In the genomic region with DNA sequence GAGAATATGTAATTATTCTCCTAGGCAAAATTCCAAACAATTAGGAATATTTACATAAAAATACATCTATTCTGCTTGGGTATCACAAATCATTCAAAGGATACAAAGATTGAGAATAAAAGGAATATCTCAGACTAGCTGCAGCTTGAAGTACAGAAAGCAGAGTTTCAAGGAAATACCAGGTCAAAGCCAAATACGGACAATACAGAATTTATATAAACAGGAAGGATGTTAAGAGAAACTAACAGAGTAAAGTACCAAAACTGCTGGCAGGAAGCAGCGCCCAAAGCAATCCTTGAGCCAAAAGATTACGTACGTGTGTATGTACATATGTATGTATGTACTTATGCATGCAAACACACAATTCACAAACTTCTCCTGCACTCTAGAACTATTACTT, we compare ENCODE assay signal across 15 cellular contexts.
DNase-seq lines count a peak whose midpoint lies in the region; ATAC-seq and TF ChIP-seq lines count a peak whose summit lies in the region.
"Had no signal": no experiment of that assay in that cellular context is flagged by ENCODE, and none has a peak within 500 bp of the region (broad histone marks: within the 10 kb centered on the region; RNA-seq: fewer than 3 reads in every experiment).

No MANE protein-coding gene starts in this region.

- TF ChIP-seq POLR2A in lower leg skin (IDR thresholded peaks at IDR 0.05) = no peak

- no peaks in the 10 kb centered on the region for H3K27me3 Mint-ChIP-seq in CD8-positive, alpha-beta memory T cell
- H3K27me3 Mint-ChIP-seq in activated CD8-positive, alpha-beta T cell treated with anti-CD3 and anti-CD28 coated beads, Interleukin-2, amount 10 ng/mL, durations not matched to agents 7 days and 5 days (ENCODE audit: low read depth) = no peaks in the 10 kb centered on the region

- H3K9me3 Mint-ChIP-seq in CD8-positive, alpha-beta memory T cell = peaks cover 7 to 21% (median 12%) of the 10 kb centered on the region in 5 donors
- H3K9me3 Mint-ChIP-seq in activated CD8-positive, alpha-beta T cell treated with anti-CD3 and anti-CD28 coated beads, Interleukin-2, amount 10 ng/mL, durations not matched to agents 7 days and 5 days (ENCODE audit: insufficient read depth) = peaks cover 14% of the 10 kb centered on the region

- H3K27ac ChIP-seq in CD8-positive, alpha-beta memory T cell (ENCODE audit: low read depth, low read length) = no peak overlapping the region

- peaks cover 16 to 33% (median 31%) of the 10 kb centered on the region in 3 donors for H3K36me3 Mint-ChIP-seq in CD8-positive, alpha-beta memory T cell
- peaks cover 46% of the 10 kb centered on the region for H3K36me3 Mint-ChIP-seq in activated CD8-positive, alpha-beta T cell treated with anti-CD3 and anti-CD28 coated beads, Interleukin-2, amount 10 ng/mL, durations not matched to agents 7 days and 5 days (ENCODE audit: low read depth)

- CTCF ChIA-PET in CD8-positive, alpha-beta memory T cell (lab: Charles Lee) = no interaction called here
- CTCF ChIA-PET in activated CD8-positive, alpha-beta T cell treated with anti-CD3 and anti-CD28 coated beads, Interleukin-2, amount 10 ng/mL, durations not matched to agents 7 days and 5 days (lab: Charles Lee) = no interaction called here

- H3K27me3 ChIP-seq in CD8-positive, alpha-beta memory T cell (ENCODE audit: insufficient read depth, low read length, poor library complexity, severe bottlenecking) = no peaks in the 10 kb centered on the region
- H3K27me3 ChIP-seq: esophagus squamous epithelium had no signal

- H3K4me3 Mint-ChIP-seq in CD8-positive, alpha-beta memory T cell = peak overlapping the region in 6 of 7 donors; percentile 5 to 66 (median 28)
- H3K4me3 Mint-ChIP-seq in activated CD8-positive, alpha-beta T cell treated with anti-CD3 and anti-CD28 coated beads, Interleukin-2, amount 10 ng/mL, durations not matched to agents 7 days and 5 days = no peak overlapping the region

- WGBS in lower leg skin, 2 donors = 22 to 59% methylated on average over 4 of the region's 4 CpGs

- no peak overlapping the region for H3K4me3 ChIP-seq in CD8-positive, alpha-beta memory T cell (ENCODE audit: low read length)
- no peak overlapping the region for H3K4me3 ChIP-seq in HFF-Myc (replicated peaks; ENCODE audit: low read depth, low read length)
- no peak overlapping the region for H3K4me3 ChIP-seq in lower leg skin (ENCODE audit: low read depth, poor library complexity, severe bottlenecking)
- H3K4me3 ChIP-seq: esophagus squamous epithelium had no signal

- peaks cover 8% of the 10 kb centered on the region for H3K9me3 ChIP-seq in CD8-positive, alpha-beta memory T cell (ENCODE audit: low read length)
- H3K9me3 ChIP-seq: Caco-2 had no signal

- H3K27ac Mint-ChIP-seq in CD8-positive, alpha-beta memory T cell = peak overlapping the region in 6 of 8 donors; percentile 6 to 87 (median 70)
- no peak overlapping the region for H3K27ac Mint-ChIP-seq in activated CD8-positive, alpha-beta T cell treated with anti-CD3 and anti-CD28 coated beads, Interleukin-2, amount 10 ng/mL, durations not matched to agents 7 days and 5 days

- intact Hi-C loops in lower leg skin (cut with DNase I; ENCODE audit: low total_unique reads) = no loop called here

- peaks cover 53 to 72% (median 71%) of the 10 kb centered on the region in 3 donors for H3K4me1 Mint-ChIP-seq in CD8-positive, alpha-beta memory T cell
- H3K4me1 Mint-ChIP-seq in activated CD8-positive, alpha-beta T cell treated with anti-CD3 and anti-CD28 coated beads, Interleukin-2, amount 10 ng/mL, durations not matched to agents 7 days and 5 days (ENCODE audit: low read depth) = peaks cover 30% of the 10 kb centered on the region

- H3K36me3 ChIP-seq in CD8-positive, alpha-beta memory T cell (ENCODE audit: insufficient read depth, low read length) = peaks cover 14% of the 10 kb centered on the region

- TF ChIP-seq CTCF in HFF-Myc (IDR thresholded peaks at IDR 0.05; ENCODE audit: low read depth, low read length, missing control alignments) (no peak), lower leg skin (IDR thresholded peaks at IDR 0.05) (no peak)

- POLR2A ChIA-PET in CD8-positive, alpha-beta memory T cell (lab: Charles Lee) = no interaction called here
- POLR2A ChIA-PET in activated CD8-positive, alpha-beta T cell treated with anti-CD3 and anti-CD28 coated beads, Interleukin-2, amount 10 ng/mL, durations not matched to agents 7 days and 5 days (lab: Charles Lee) = no interaction called here

- peaks cover 22% of the 10 kb centered on the region for H3K4me1 ChIP-seq in CD8-positive, alpha-beta memory T cell (ENCODE audit: insufficient read depth, low read length)

- peak in 1 of 5 donors; percentile 10 for DNase-seq in CD8-positive, alpha-beta memory T cell
- peak; percentile 5 for DNase-seq in HFF-Myc (ENCODE audit: extremely low read depth, low read depth)
- DNase-seq in activated CD8-positive, alpha-beta T cell treated with anti-CD3 and anti-CD28 coated beads, Interleukin-2, amount 10 ng/mL, durations not matched to agents 7 days and 5 days = peak; percentile 25
- peak; percentile 25 to 76 for DNase-seq in lung microvascular endothelial cell (ENCODE audit: low read depth in 2 of 2)
- no peak for DNase-seq in OCI-M2 (lab: John Stamatoyannopoulos, UW; ENCODE audit: unreplicated experiment)
- DNase-seq in lower leg skin (ENCODE audit: low spot score in 2 of 2) = no peak
- no peak for DNase-seq in NCI-H1105 (lab: John Stamatoyannopoulos, UW)
- DNase-seq: activated CD4-positive, CD25-positive, alpha-beta regulatory T cell treated with anti-CD3 and anti-CD28 coated beads, Interleukin-2, amount 50 U/mL, for 72 hours; Caco-2; cerebellar nuclear complex; esophagus squamous epithelium; NCI-H526 had no signal

- ATAC-seq in activated CD8-positive, alpha-beta T cell treated with anti-CD3 and anti-CD28 coated beads, Interleukin-2, amount 10 ng/mL, durations not matched to agents 7 days and 5 days = peak; percentile 39
- ATAC-seq in GM19395 (IDR thresholded peaks at IDR 0.05; ENCODE audit: unreplicated experiment) = no peak
- ATAC-seq: Right ventricle myocardium inferior, sciatic nerve had no signal

Comparison
In these comparisons a context has a peak if more than half of its experiments do, and no peak if none do; other contexts are left out.
1. DNase-seq: peak in HFF-Myc (single experiment), activated CD8-positive, alpha-beta T cell treated with anti-CD3 and anti-CD28 coated beads, Interleukin-2, amount 10 ng/mL, durations not matched to agents 7 days and 5 days (single experiment) and lung microvascular endothelial cell (2 of 2); none in OCI-M2 (single experiment), lower leg skin (0 of 2) and NCI-H1105 (single experiment).